ENCODE assay signal across 26 cellular contexts in the genomic region with DNA sequence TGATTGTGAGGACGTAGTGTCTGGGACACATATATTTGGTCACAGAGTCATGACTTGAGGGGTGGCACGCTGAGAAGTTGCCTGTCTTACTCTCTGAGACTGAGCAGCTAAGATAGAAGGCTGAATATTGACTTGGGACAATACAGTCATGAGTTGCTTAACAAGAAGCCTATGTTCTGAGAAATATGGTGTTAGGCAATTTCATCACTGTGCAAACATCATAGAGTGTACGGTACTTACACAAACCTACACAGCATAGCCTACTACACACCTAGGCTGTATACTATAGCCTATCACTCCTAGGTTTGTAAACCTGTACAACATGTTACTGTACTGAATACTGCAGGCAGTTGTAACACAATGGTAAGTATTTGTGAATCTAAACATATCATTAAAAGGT. TPM values are rescaled to one million over a fixed set of nuclear protein-coding genes. Genes with fewer than 3 reads are reported as not detected.
DNase-seq lines count a peak whose midpoint lies in the region; ATAC-seq, FAIRE-seq and TF ChIP-seq lines count a peak whose summit lies in the region.
"Had no signal": no experiment of that assay in that cellular context is flagged by ENCODE, and none has a peak within 500 bp of the region (broad histone marks: within the 10 kb centered on the region; RNA-seq: fewer than 3 reads in every experiment).

No MANE protein-coding gene starts in this region.

- ATAC-seq in HepG2: peak; percentile 90
- ATAC-seq in right lobe of liver: no peak
- peak; percentile 40 to 53 for ATAC-seq in lower lobe of right lung
- peak; percentile 67 for ATAC-seq in upper lobe of right lung
- ATAC-seq: SK-N-SH treated with all-trans-retinoic acid at 6 μM for 48 hours had no signal

- H3K4me2 ChIP-seq in HepG2 (ENCODE audit: low read depth, low read length): peak overlapping the region; percentile 53
- H3K4me2 ChIP-seq: BLaER1 treated with 17β-estradiol and CSF1 and Interleukin-3, amounts not matched to agents 10 nM and 100 nM had no signal

- no peak for TF ChIP-seq POLR2A in HepG2 (IDR thresholded peaks at IDR 0.05; ENCODE audit: insufficient read depth in 1 of 2, low read depth in 2 of 2, low read length in 2 of 2)
- TF ChIP-seq POLR2A in right lobe of liver (IDR thresholded peaks at IDR 0.05): no peak

- DNase-seq in HepG2 (ENCODE audit: low spot score): peak; percentile 52
- no peak for DNase-seq in right lobe of liver
- DNase-seq in bronchial epithelial cell (ENCODE audit: low read depth): peak; percentile 40
- no peak for DNase-seq in lower lobe of right lung
- no peak for DNase-seq in upper lobe of right lung
- DNase-seq in CD4-positive, alpha-beta memory T cell: no peak
- no peak for DNase-seq in NAMALWA (ENCODE audit: low spot score)
- no peak for DNase-seq in SW 1271 (lab: John Stamatoyannopoulos, UW)
- DNase-seq: CD4-positive, alpha-beta T cell; COR-L47; DMS79 treated with DMSO at 0.1 percent for 48 hours; GF-D8; HCEC 1CT; NCI-H1105; NCI-H1436 treated with DMSO at 0.1 percent for 48 hours; NCI-H1930; NCI-H2107; NCI-H524; NCI-H774 had no signal

- peaks cover 15% of the 10 kb centered on the region for H3K4me1 ChIP-seq in HepG2 (ENCODE audit: insufficient read depth, low read length)
- no peaks in the 10 kb centered on the region for H3K4me1 ChIP-seq in right lobe of liver
- H3K4me1 ChIP-seq in lower lobe of right lung: no peaks in the 10 kb centered on the region
- H3K4me1 ChIP-seq in upper lobe of right lung: no peaks in the 10 kb centered on the region
- no peaks in the 10 kb centered on the region for H3K4me1 ChIP-seq in CD4-positive, alpha-beta memory T cell (ENCODE audit: insufficient read depth, low read length)

- WGBS in HepG2 (ENCODE audit: low lambda C conversion rate): 0% methylated on average over 3 of the region's 3 CpGs
- WGBS in right lobe of liver (ENCODE audit: insufficient coverage, low coverage, low lambda C conversion rate, missing lambda C conversion rate): 62% methylated on average over 3 of the region's 3 CpGs

- TF ChIP-seq EP300 in HepG2 (IDR thresholded peaks at IDR 0.05; ENCODE audit: low read depth in 2 of 2, low read length in 2 of 2) (peak in 1 of 2 experiments; percentile 38; a peak in 1 of 4 replicates), HepG2 (CRISPR knock-in tag; IDR thresholded peaks at IDR 0.05; ENCODE audit: borderline replicate concordance) (no peak)

- FAIRE-seq in HepG2 (lab: Jason Lieb, UNC) (peak; percentile 67), bronchial epithelial cell (lab: Jason Lieb, UNC) (no peak)
- FAIRE-seq: GM12891, H1, RCC 7860 had no signal

- in situ Hi-C loops in HepG2 (cut with HindIII; ENCODE audit: extremely low pct_ligation_motif_present, low pct_unique_long_range_greater_than_20kb): no loop called here

- no peak overlapping the region for H3K27ac ChIP-seq in HepG2 (ENCODE audit: extremely low read length, insufficient read depth, low read length)
- H3K27ac ChIP-seq in right lobe of liver: no peak overlapping the region
- no peak overlapping the region for H3K27ac ChIP-seq in lower lobe of right lung
- no peak overlapping the region for H3K27ac ChIP-seq in upper lobe of right lung
- H3K27ac ChIP-seq in CD4-positive, alpha-beta memory T cell (ENCODE audit: low read depth, low read length): no peak overlapping the region
- H3K27ac ChIP-seq: BLaER1 treated with 17β-estradiol and CSF1 and Interleukin-3, amounts not matched to agents 10 nM and 100 nM had no signal

- no peaks in the 10 kb centered on the region for H3K9me3 Mint-ChIP-seq in CD4-positive, alpha-beta memory T cell
- H3K9me3 Mint-ChIP-seq: CD4-positive, alpha-beta T cell had no signal

- TF ChIP-seq RAD21 in HepG2 (CRISPR knock-in tag; IDR thresholded peaks at IDR 0.05): no peak

- POLR2A ChIA-PET in HepG2 (lab: Yijun Ruan, JAX): no interaction called here
- POLR2A ChIA-PET in CD4-positive, alpha-beta memory T cell (lab: Charles Lee; ENCODE audit: partially characterized antibody): no interaction called here

- H3K36me3 Mint-ChIP-seq in CD4-positive, alpha-beta memory T cell: no peaks in the 10 kb centered on the region
- H3K36me3 Mint-ChIP-seq: IgD-negative memory B cell had no signal

- no peaks in the 10 kb centered on the region for H4K20me1 ChIP-seq in HepG2 (ENCODE audit: insufficient read depth, low read length)
- H4K20me1 ChIP-seq: BLaER1 treated with 17β-estradiol and CSF1 and Interleukin-3, amounts not matched to agents 10 nM and 100 nM had no signal

- H3K9ac ChIP-seq in HepG2 (ENCODE audit: insufficient read depth, low read depth, low read length): no peak overlapping the region
- H3K9ac ChIP-seq: BLaER1 treated with 17β-estradiol and CSF1 and Interleukin-3, amounts not matched to agents 10 nM and 100 nM had no signal

- H3K27ac Mint-ChIP-seq in CD4-positive, alpha-beta memory T cell: no peak overlapping the region
- H3K27ac Mint-ChIP-seq: CD4-positive, alpha-beta T cell; IgD-negative memory B cell had no signal

- CTCF ChIA-PET in HepG2 (lab: Yijun Ruan, JAX; ENCODE audit: low intra/inter-chr PET ratio, low total read pairs): no interaction called here
- CTCF ChIA-PET in CD4-positive, alpha-beta memory T cell (lab: Charles Lee; ENCODE audit: partially characterized antibody): no interaction called here

- H3K4me3 Mint-ChIP-seq in CD4-positive, alpha-beta memory T cell: no peak overlapping the region
- H3K4me3 Mint-ChIP-seq: CD4-positive, alpha-beta T cell; IgD-negative memory B cell had no signal

- TF ChIP-seq CTCF in HepG2 (CRISPR knock-in tag; IDR thresholded peaks at IDR 0.05): no peak
- TF ChIP-seq CTCF in right lobe of liver (IDR thresholded peaks at IDR 0.05): no peak
- TF ChIP-seq CTCF in bronchial epithelial cell (IDR thresholded peaks at IDR 0.05; ENCODE audit: insufficient read depth, low read length, severe bottlenecking): no peak
- no peak for TF ChIP-seq CTCF in lower lobe of right lung (IDR thresholded peaks at IDR 0.05)
- no peak for TF ChIP-seq CTCF in upper lobe of right lung (IDR thresholded peaks at IDR 0.05)

- peaks cover 15 to 16% of the 10 kb centered on the region in 2 donors for H3K27me3 Mint-ChIP-seq in CD4-positive, alpha-beta memory T cell

- H3K4me1 Mint-ChIP-seq in CD4-positive, alpha-beta memory T cell: no peaks in the 10 kb centered on the region

- H3K79me2 ChIP-seq in HepG2 (ENCODE audit: insufficient read depth, low read length): no peaks in the 10 kb centered on the region

- intact Hi-C loops in HepG2 (cut with micrococcal nuclease; ENCODE audit: unreplicated experiment): no loop called here
- intact Hi-C loops in right lobe of liver (cut with DNase I): no loop called here
- intact Hi-C loops in lower lobe of right lung (cut with DNase I): no loop called here
- intact Hi-C loops in upper lobe of right lung (cut with DNase I): no loop called here
- intact Hi-C loops in CD4-positive, alpha-beta memory T cell (cut with micrococcal nuclease): no loop called here

- H3K36me3 ChIP-seq in HepG2 (replicated peaks in 1 of 2; ENCODE audit: control insufficient read depth in 1 of 2, insufficient read depth in 2 of 2, low read length in 2 of 2) (no peaks in the 10 kb centered on the region), right lobe of liver (no peaks in the 10 kb centered on the region), bronchial epithelial cell (ENCODE audit: control insufficient read depth, insufficient read depth, low read length) (no peaks in the 10 kb centered on the region), lower lobe of right lung (no peaks in the 10 kb centered on the region), upper lobe of right lung (no peaks in the 10 kb centered on the region)
- H3K36me3 ChIP-seq in CD4-positive, alpha-beta memory T cell (ENCODE audit: insufficient read depth, low read length): no peaks in the 10 kb centered on the region
- H3K36me3 ChIP-seq: BLaER1 treated with 17β-estradiol and CSF1 and Interleukin-3, amounts not matched to agents 10 nM and 100 nM had no signal

- H3K4me3 ChIP-seq in HepG2 (replicated peaks in 1 of 3; ENCODE audit: insufficient read depth in 1 of 3, low read depth in 2 of 3, low read length in 3 of 3) (peak overlapping the region in 1 of 3 experiments; percentile 31; a peak in 1 of 6 replicates), right lobe of liver (no peak overlapping the region), bronchial epithelial cell (ENCODE audit: low read depth, low read length) (no peak overlapping the region), lower lobe of right lung (no peak overlapping the region), upper lobe of right lung (no peak overlapping the region)
- H3K4me3 ChIP-seq in CD4-positive, alpha-beta memory T cell (ENCODE audit: low read length in 2 of 2): no peak overlapping the region
- H3K4me3 ChIP-seq: BLaER1 treated with 17β-estradiol and CSF1 and Interleukin-3, amounts not matched to agents 10 nM and 100 nM had no signal

- H3K27me3 ChIP-seq in HepG2 (ENCODE audit: control insufficient read depth in 1 of 2, insufficient read depth in 2 of 2, low read length in 2 of 2) (no peaks in the 10 kb centered on the region), right lobe of liver (no peaks in the 10 kb centered on the region), bronchial epithelial cell (ENCODE audit: control insufficient read depth, insufficient read depth, low read length) (no peaks in the 10 kb centered on the region), lower lobe of right lung (ENCODE audit: low read depth) (no peaks in the 10 kb centered on the region), upper lobe of right lung (peaks cover 11% of the 10 kb centered on the region)
- H3K27me3 ChIP-seq in CD4-positive, alpha-beta memory T cell (ENCODE audit: insufficient read depth, low read length): no peaks in the 10 kb centered on the region
- H3K27me3 ChIP-seq: BLaER1 treated with 17β-estradiol and CSF1 and Interleukin-3, amounts not matched to agents 10 nM and 100 nM had no signal

- no peaks in the 10 kb centered on the region for H3K9me3 ChIP-seq in HepG2 (ENCODE audit: low read length)
- H3K9me3 ChIP-seq in right lobe of liver: no peaks in the 10 kb centered on the region
- no peaks in the 10 kb centered on the region for H3K9me3 ChIP-seq in lower lobe of right lung
- H3K9me3 ChIP-seq in upper lobe of right lung: no peaks in the 10 kb centered on the region
- H3K9me3 ChIP-seq in CD4-positive, alpha-beta memory T cell (ENCODE audit: control insufficient read depth in 1 of 2, low read length in 2 of 2): no peaks in the 10 kb centered on the region
- H3K9me3 ChIP-seq: BLaER1 treated with 17β-estradiol and CSF1 and Interleukin-3, amounts not matched to agents 10 nM and 100 nM had no signal

- BruUV-seq in HepG2 (replicated peaks; lab: Mats Ljungman, UMichigan): no TSS peak

- no peak overlapping the region for H2AFZ ChIP-seq in HepG2 (ENCODE audit: low read length)

RNA-seq across cellular contexts. Expression of gene SPESP1, which starts 30.3 kb away (rescaled TPM):
- total RNA-seq in HepG2 (2016; rRNA removed; fragmentation: Illumina TruSeq; extraction: Trizol): not detected in 2 replicates
- not detected in 2 replicates for total RNA-seq in HepG2 (2016; cell fraction: cytosol; rRNA removed; fragmentation: Illumina TruSeq; extraction: Trizol; ENCODE audit: low read depth)
- not detected in 2 replicates for total RNA-seq in HepG2 (2016; cell fraction: insoluble cytoplasmic fraction; rRNA removed; fragmentation: Illumina TruSeq; extraction: Trizol)
- not detected in 2 replicates for total RNA-seq in HepG2 (2016; cell fraction: membrane; rRNA removed; fragmentation: Illumina TruSeq; extraction: Trizol)
- not detected in 2 replicates for total RNA-seq in HepG2 (2016; cell fraction: nucleus; rRNA removed; fragmentation: Illumina TruSeq; extraction: Trizol)
- not detected in 2 replicates for polyA plus RNA-seq in HepG2 (2011; rRNA removed)
- not detected in 2 replicates for polyA plus RNA-seq in HepG2 (2011; cell fraction: cytosol; rRNA removed)
- polyA plus RNA-seq in HepG2 (2011; cell fraction: nucleus; rRNA removed): not detected in 2 replicates
- polyA plus RNA-seq in HepG2 (2012): not detected in 2 replicates
- polyA plus RNA-seq in HepG2 (2016; cell fraction: cytosol; fragmentation: Illumina TruSeq; extraction: Trizol; ENCODE audit: low read depth): not detected in 2 replicates
- polyA plus RNA-seq in HepG2 (2016; cell fraction: insoluble cytoplasmic fraction; fragmentation: Illumina TruSeq; extraction: Trizol; ENCODE audit: low read depth): not detected in 2 replicates
- not detected in 2 replicates for polyA plus RNA-seq in HepG2 (2016; cell fraction: membrane; fragmentation: Illumina TruSeq; extraction: Trizol; ENCODE audit: low read depth)
- not detected in 2 replicates for polyA plus RNA-seq in HepG2 (2016; cell fraction: nucleus; fragmentation: Illumina TruSeq; extraction: Trizol; ENCODE audit: insufficient read depth, low read depth)
- polyA minus RNA-seq in HepG2 (2011; rRNA and poly(A)+ RNA removed; ENCODE audit: low replicate concordance): not detected in 2 replicates
- polyA minus RNA-seq in HepG2 (2011; cell fraction: cytosol; rRNA and poly(A)+ RNA removed): not detected in 2 replicates
- not detected in 2 replicates for polyA minus RNA-seq in HepG2 (2011; cell fraction: nucleus; rRNA and poly(A)+ RNA removed)
- total RNA-seq in right lobe of liver: 1 to 10 TPM in 4 of 6 experiments, under 1 TPM in 2; 0.26 to 2.8 (median 1.4) TPM
- total RNA-seq in bronchial epithelial cell: 3.8 and 4.2 TPM in 2 replicates
- total RNA-seq in lower lobe of right lung: 2.0 TPM
- total RNA-seq in upper lobe of right lung: 1.2 TPM
- under 1 TPM; 0.61 to 0.67 TPM for total RNA-seq in CD4-positive, alpha-beta memory T cell
- polyA plus RNA-seq in CD4-positive, alpha-beta memory T cell: under 1 TPM; 0.53 to 0.80 TPM
- total RNA-seq: A172; CD4-positive, alpha-beta T cell; H1 had no signal
- polyA plus RNA-seq: H1 had no signal

Comparison
In these comparisons a context has a peak if more than half of its experiments do, and no peak if none do; other contexts are left out.
1. ATAC-seq: peak in HepG2 (single experiment), lower lobe of right lung (2 of 2) and upper lobe of right lung (single experiment); none in right lobe of liver (0 of 4).
2. DNase-seq: peak in HepG2 (single experiment) and bronchial epithelial cell (single experiment); none in right lobe of liver (0 of 3), lower lobe of right lung (single experiment), upper lobe of right lung (single experiment), CD4-positive, alpha-beta memory T cell (0 of 5), NAMALWA (single experiment) and SW 1271 (0 of 2).